Comparison of ENCODE assay signal across 1 cellular context in the genomic region with DNA sequence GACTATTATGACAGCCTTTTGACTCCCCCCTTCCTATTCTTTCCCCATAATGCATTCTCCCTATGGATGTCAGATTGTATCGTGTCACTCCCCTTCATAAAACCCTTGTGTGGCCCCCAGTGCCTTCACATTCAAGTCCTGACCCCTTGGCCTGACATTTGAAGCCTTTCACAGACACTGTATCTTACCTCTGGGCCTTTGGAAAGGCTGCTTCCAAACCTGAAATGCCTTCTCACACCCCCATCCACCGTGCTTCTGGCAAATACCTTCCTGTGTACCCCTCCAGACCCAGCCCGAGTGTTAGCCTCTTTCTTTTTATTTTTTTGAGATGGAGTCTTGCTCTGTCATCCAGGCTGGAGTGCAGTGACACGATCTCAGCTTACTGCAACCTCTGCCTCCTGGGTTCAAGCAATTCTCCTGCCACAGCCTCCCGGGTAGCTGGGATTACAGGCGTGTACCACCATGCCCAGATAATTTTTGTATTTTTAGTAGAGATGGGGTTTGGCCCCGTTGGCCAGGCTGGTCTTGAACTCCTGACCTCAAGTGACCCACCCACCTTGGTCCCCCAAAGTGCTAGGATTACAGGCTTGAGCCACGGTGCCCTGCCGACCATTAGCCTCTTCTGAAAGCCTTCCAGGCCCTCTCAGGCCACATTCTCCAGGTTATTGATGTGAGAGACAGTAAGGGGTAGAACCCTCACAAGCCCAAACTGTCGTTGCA.
TF ChIP-seq lines count a peak whose summit lies in the region.

No MANE protein-coding gene starts in this region.

TF ChIP-seq in WTC11, 78 proteins besides CTCF, POLR2A, EP300 and RAD21:
- no peak for TF ChIP-seq IRF2 (CRISPR knock-in tag; IDR thresholded peaks at IDR 0.05; ENCODE audit: borderline replicate concordance, low read depth)
- no peak for TF ChIP-seq AR (CRISPR knock-in tag; IDR thresholded peaks at IDR 0.05)
- TF ChIP-seq ATF6 (CRISPR knock-in tag; IDR thresholded peaks at IDR 0.05) = no peak
- no peak for TF ChIP-seq GRHL2 (CRISPR knock-in tag; IDR thresholded peaks at IDR 0.05; ENCODE audit: insufficient replicate concordance, severe bottlenecking)
- no peak for TF ChIP-seq TCF7 (CRISPR knock-in tag; IDR thresholded peaks at IDR 0.05; ENCODE audit: low read depth)
- TF ChIP-seq, protein P1, sequence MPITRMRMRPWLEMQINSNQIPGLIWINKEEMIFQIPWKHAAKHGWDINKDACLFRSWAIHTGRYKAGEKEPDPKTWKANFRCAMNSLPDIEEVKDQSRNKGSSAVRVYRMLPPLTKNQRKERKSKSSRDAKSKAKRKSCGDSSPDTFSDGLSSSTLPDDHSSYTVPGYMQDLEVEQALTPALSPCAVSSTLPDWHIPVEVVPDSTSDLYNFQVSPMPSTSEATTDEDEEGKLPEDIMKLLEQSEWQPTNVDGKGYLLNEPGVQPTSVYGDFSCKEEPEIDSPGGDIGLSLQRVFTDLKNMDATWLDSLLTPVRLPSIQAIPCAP (CRISPR knock-in tag; IDR thresholded peaks at IDR 0.05) = no peak
- no peak for TF ChIP-seq NR3C1 (CRISPR knock-in tag; conservative IDR thresholded peaks at IDR 0.05; ENCODE audit: low read depth)
- no peak for TF ChIP-seq TEAD4 (CRISPR knock-in tag; IDR thresholded peaks at IDR 0.05)
- TF ChIP-seq NR1H2 (CRISPR knock-in tag; IDR thresholded peaks at IDR 0.05) = no peak
- no peak for TF ChIP-seq ZNF425 (CRISPR knock-in tag; conservative IDR thresholded peaks at IDR 0.05)
TF ChIP-seq in WTC11: peak in this region for 0.
